In the genomic region with DNA sequence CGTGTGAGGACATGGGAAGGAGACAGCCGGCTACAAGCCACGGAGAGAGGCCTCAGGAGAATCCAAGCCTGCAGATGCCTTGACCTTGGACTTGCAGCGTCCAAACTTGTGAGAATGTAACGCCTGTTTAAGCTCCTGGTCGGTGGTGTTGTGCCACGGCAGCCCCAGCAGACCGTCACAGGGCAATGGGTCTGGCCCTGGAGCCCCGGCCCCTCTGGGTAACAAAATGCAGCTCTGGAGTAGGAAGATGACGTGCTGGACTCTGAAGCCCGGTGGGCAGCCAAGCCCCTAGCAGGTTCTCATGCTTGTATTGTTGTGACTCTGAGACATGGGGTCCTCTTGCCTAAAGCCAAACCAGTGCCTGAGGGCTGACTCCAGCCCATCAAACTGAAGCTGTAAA, we compare ENCODE assay signal across 22 cellular contexts.
"Had no signal": no experiment of that assay in that cellular context is flagged by ENCODE, and none has a peak within 500 bp of the region (broad histone marks: within the 10 kb centered on the region; RNA-seq: fewer than 3 reads in every experiment).

No MANE protein-coding gene starts in this region.

- H3K27ac Mint-ChIP-seq: immature natural killer cell; mesothelial cell of epicardium; naive thymus-derived CD4-positive, alpha-beta T cell had no signal

- H3K4me1 ChIP-seq: foreskin keratinocyte, gastroesophageal sphincter, heart left ventricle, left lung, lower lobe of right lung had no signal

- H3K4me3 ChIP-seq: coronary artery, dorsolateral prefrontal cortex, gastroesophageal sphincter, heart left ventricle, hepatocyte, left lung, lower lobe of right lung, mucosa of descending colon had no signal

- H3K27me3 ChIP-seq: foreskin keratinocyte, hepatocyte, left lung had no signal

- DNase-seq: dermis blood vessel endothelial cell; dorsolateral prefrontal cortex; effector CD4-positive, alpha-beta T cell; effector memory CD4-positive, alpha-beta T cell; erythroblast; foreskin keratinocyte; heart left ventricle; hypothalamus; immature natural killer cell; left cardiac atrium; left ventricle myocardium superior; lower lobe of right lung; mesenchymal stem cell; mucosa of descending colon; naive thymus-derived CD4-positive, alpha-beta T cell had no signal

- H3K4me1 Mint-ChIP-seq: immature natural killer cell; naive thymus-derived CD4-positive, alpha-beta T cell had no signal

- ATAC-seq: esophagus mucosa; foreskin keratinocyte; gastroesophageal sphincter; heart left ventricle; left cardiac atrium; left lung; left ventricle myocardium superior; mucosa of descending colon; naive thymus-derived CD4-positive, alpha-beta T cell had no signal

- H3K9me3 ChIP-seq: gastroesophageal sphincter, heart left ventricle, left lung, lower lobe of right lung had no signal

- H3K9me3 Mint-ChIP-seq: mesothelial cell of epicardium had no signal

- H3K36me3 ChIP-seq: gastroesophageal sphincter, heart left ventricle, left lung, lower lobe of right lung had no signal

- H3K4me3 Mint-ChIP-seq: immature natural killer cell; mesothelial cell of epicardium; naive thymus-derived CD4-positive, alpha-beta T cell had no signal

- H3K36me3 Mint-ChIP-seq: immature natural killer cell, mesothelial cell of epicardium had no signal

- H3K27ac ChIP-seq: coronary artery, dorsolateral prefrontal cortex, epithelial cell of prostate, foreskin keratinocyte, gastroesophageal sphincter, heart left ventricle, hepatocyte, left lung, lower lobe of right lung had no signal
